9 cellular contexts compared by ENCODE assay signal in the genomic region with DNA sequence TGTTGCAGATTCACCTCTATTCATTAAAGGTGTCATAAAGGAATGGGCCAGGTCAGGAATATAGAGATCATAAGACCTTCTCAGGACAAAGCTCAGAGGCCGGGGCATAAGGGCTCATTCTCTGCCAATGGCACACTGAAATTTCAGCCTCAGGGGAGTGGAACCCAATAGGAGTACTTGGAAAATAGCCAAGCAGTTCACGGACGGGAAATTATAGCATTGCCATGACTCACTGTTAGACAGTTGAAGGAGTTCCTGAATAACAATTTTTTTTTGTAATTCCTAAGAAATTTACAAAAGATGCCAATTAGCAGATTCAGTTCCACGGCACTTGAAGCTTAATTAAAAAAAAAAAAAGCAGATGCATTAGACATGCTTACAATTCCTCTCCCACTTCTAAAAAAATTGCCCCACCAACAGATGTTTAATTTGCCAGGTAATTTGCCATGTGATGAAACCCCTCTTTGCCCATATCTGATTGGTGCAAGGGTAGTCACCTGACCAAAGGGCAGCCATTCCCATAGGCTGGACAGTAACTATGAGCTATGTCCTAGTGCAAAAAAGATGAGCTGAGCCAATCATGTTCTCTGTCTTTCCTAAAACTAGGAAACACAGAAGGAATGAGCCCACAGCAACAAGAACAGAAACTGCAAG. TPM values are rescaled to one million over a fixed set of nuclear protein-coding genes. Genes with fewer than 3 reads are reported as not detected.
DNase-seq lines count a peak whose midpoint lies in the region; ATAC-seq and TF ChIP-seq lines count a peak whose summit lies in the region.
"Had no signal": no experiment of that assay in that cellular context is flagged by ENCODE, and none has a peak within 500 bp of the region (broad histone marks: within the 10 kb centered on the region; RNA-seq: fewer than 3 reads in every experiment).

No MANE protein-coding gene starts in this region.

- intact Hi-C loops in A673 (cut with micrococcal nuclease; ENCODE audit: unreplicated experiment): no loop called here
- intact Hi-C loops in Right ventricle myocardium superior (cut with DNase I): loop anchor here (5.0 kb wide), 1 partner anchor 139 kb away; no protein-coding TSS in a partner anchor
- intact Hi-C loops in activated T-helper 1 cell treated with anti-CD3 and anti-CD28 coated beads, Interleukin-12 subunit alpha, Interleukin-12 subunit beta, Interleukin-2, Interleukin-4 antibody, amounts not matched to agents 30 ng/mL and 10 ng/mL and 1 ng/mL, durations not matched to agents 14 hours and 24 hours and 36 hours (cut with micrococcal nuclease): no loop called here

- POLR2A ChIA-PET in A673 (lab: Charles Lee; ENCODE audit: low non-redundant PET): no interaction called here

- H3K4me1 Mint-ChIP-seq in endothelial cell (ENCODE audit: unreplicated experiment): no peaks in the 10 kb centered on the region
- H3K4me1 Mint-ChIP-seq in activated T-helper 1 cell treated with anti-CD3 and anti-CD28 coated beads, Interleukin-12 subunit alpha, Interleukin-12 subunit beta, Interleukin-2, Interleukin-4 antibody, amounts not matched to agents 30 ng/mL and 10 ng/mL and 1 ng/mL, durations not matched to agents 14 hours and 24 hours and 36 hours (ENCODE audit: low read depth): no peaks in the 10 kb centered on the region

- DNase-seq in A673 (ENCODE audit: low spot score) (peak; percentile 75), HT1080 (ENCODE audit: low read depth) (peak; percentile 82), SW480 (ENCODE audit: low spot score) (peak; percentile 5), Right ventricle myocardium superior (peak; percentile 44), endothelial cell (ENCODE audit: low spot score) (no peak)
- DNase-seq in activated T-helper 1 cell treated with anti-CD3 and anti-CD28 coated beads, Interleukin-12 subunit alpha, Interleukin-12 subunit beta, Interleukin-2, Interleukin-4 antibody, amounts not matched to agents 30 ng/mL and 10 ng/mL and 1 ng/mL, durations not matched to agents 14 hours and 24 hours and 36 hours (ENCODE audit: low spot score): no peak
- DNase-seq: activated CD4-positive, alpha-beta memory T cell treated with anti-CD3 and anti-CD28 coated beads for 36 hours had no signal

- peak; percentile 72 for ATAC-seq in Right ventricle myocardium superior (ENCODE audit: poor library complexity)
- no peak for ATAC-seq in GM21786 (IDR thresholded peaks at IDR 0.05; ENCODE audit: unreplicated experiment)
- no peak for ATAC-seq in GM19463 (IDR thresholded peaks at IDR 0.05; ENCODE audit: unreplicated experiment)

- no peaks in the 10 kb centered on the region for H3K27me3 ChIP-seq in A673 (replicated peaks; ENCODE audit: insufficient read depth, low read depth, low read length, poor library complexity)

- CTCF ChIA-PET in A673 (lab: Charles Lee): no interaction called here

- peaks cover 8% of the 10 kb centered on the region for H3K4me1 ChIP-seq in A673 (ENCODE audit: insufficient read depth, low read length, poor library complexity, severe bottlenecking)

- no peak overlapping the region for H3K4me3 Mint-ChIP-seq in endothelial cell (ENCODE audit: unreplicated experiment)
- no peak overlapping the region for H3K4me3 Mint-ChIP-seq in activated T-helper 1 cell treated with anti-CD3 and anti-CD28 coated beads, Interleukin-12 subunit alpha, Interleukin-12 subunit beta, Interleukin-2, Interleukin-4 antibody, amounts not matched to agents 30 ng/mL and 10 ng/mL and 1 ng/mL, durations not matched to agents 14 hours and 24 hours and 36 hours
- H3K4me3 Mint-ChIP-seq: activated CD4-positive, alpha-beta memory T cell treated with anti-CD3 and anti-CD28 coated beads for 36 hours had no signal

- H3K4me3 ChIP-seq in A673 (ENCODE audit: low read depth, low read length, poor library complexity, severe bottlenecking): no peak overlapping the region

- no peak overlapping the region for H3K27ac ChIP-seq in A673 (ENCODE audit: low read depth, low read length, poor library complexity, severe bottlenecking)

- no peaks in the 10 kb centered on the region for H3K36me3 Mint-ChIP-seq in endothelial cell (ENCODE audit: low read depth, unreplicated experiment)
- no peaks in the 10 kb centered on the region for H3K36me3 Mint-ChIP-seq in activated T-helper 1 cell treated with anti-CD3 and anti-CD28 coated beads, Interleukin-12 subunit alpha, Interleukin-12 subunit beta, Interleukin-2, Interleukin-4 antibody, amounts not matched to agents 30 ng/mL and 10 ng/mL and 1 ng/mL, durations not matched to agents 14 hours and 24 hours and 36 hours (ENCODE audit: low read depth)
- H3K36me3 Mint-ChIP-seq: activated CD4-positive, alpha-beta memory T cell treated with anti-CD3 and anti-CD28 coated beads for 36 hours had no signal

- no peak overlapping the region for H3K27ac Mint-ChIP-seq in endothelial cell (ENCODE audit: unreplicated experiment)
- no peak overlapping the region for H3K27ac Mint-ChIP-seq in activated T-helper 1 cell treated with anti-CD3 and anti-CD28 coated beads, Interleukin-12 subunit alpha, Interleukin-12 subunit beta, Interleukin-2, Interleukin-4 antibody, amounts not matched to agents 30 ng/mL and 10 ng/mL and 1 ng/mL, durations not matched to agents 14 hours and 24 hours and 36 hours
- H3K27ac Mint-ChIP-seq: activated CD4-positive, alpha-beta memory T cell treated with anti-CD3 and anti-CD28 coated beads for 36 hours had no signal

- peaks cover 2% of the 10 kb centered on the region for H3K27me3 Mint-ChIP-seq in endothelial cell (ENCODE audit: unreplicated experiment)
- peaks cover 8% of the 10 kb centered on the region for H3K27me3 Mint-ChIP-seq in activated T-helper 1 cell treated with anti-CD3 and anti-CD28 coated beads, Interleukin-12 subunit alpha, Interleukin-12 subunit beta, Interleukin-2, Interleukin-4 antibody, amounts not matched to agents 30 ng/mL and 10 ng/mL and 1 ng/mL, durations not matched to agents 14 hours and 24 hours and 36 hours (ENCODE audit: insufficient read depth)

- no peaks in the 10 kb centered on the region for H3K36me3 ChIP-seq in A673 (ENCODE audit: insufficient read depth, low read length, poor library complexity, severe bottlenecking)

- no TSS peak for BruUV-seq in A673 (replicated peaks; lab: Mats Ljungman, UMichigan)

- no peaks in the 10 kb centered on the region for H3K9me3 Mint-ChIP-seq in endothelial cell (ENCODE audit: unreplicated experiment)
- H3K9me3 Mint-ChIP-seq in activated T-helper 1 cell treated with anti-CD3 and anti-CD28 coated beads, Interleukin-12 subunit alpha, Interleukin-12 subunit beta, Interleukin-2, Interleukin-4 antibody, amounts not matched to agents 30 ng/mL and 10 ng/mL and 1 ng/mL, durations not matched to agents 14 hours and 24 hours and 36 hours: no peaks in the 10 kb centered on the region
- H3K9me3 Mint-ChIP-seq: activated CD4-positive, alpha-beta memory T cell treated with anti-CD3 and anti-CD28 coated beads for 36 hours had no signal

- TF ChIP-seq CTCF in A673 (conservative IDR thresholded peaks at IDR 0.05; ENCODE audit: low read depth, low read length): no peak
- no peak for TF ChIP-seq CTCF in endothelial cell (IDR thresholded peaks at IDR 0.05; ENCODE audit: unreplicated experiment)

- no peaks in the 10 kb centered on the region for H3K9me3 ChIP-seq in A673 (ENCODE audit: low read depth, low read length, poor library complexity, severe bottlenecking)

RNA-seq across cellular contexts. Expression of a gene that starts 58.6 kb away (rescaled TPM):
- total RNA-seq in A673 (2021): 12.7 and 17.3 TPM in 2 replicates
- 13.4 and 15.6 TPM in 2 replicates for total RNA-seq in HT1080 (2014; rRNA removed; shearing (Covaris generic))
- 15.2 and 16.5 TPM in 2 replicates for polyA plus RNA-seq in HT1080 (2015; cell fraction: cytosol; rRNA removed)
- 27.3 and 32.2 TPM in 2 replicates for polyA plus RNA-seq in HT1080 (2015; cell fraction: nucleus; rRNA removed)
- 18.6 TPM for total RNA-seq in Right ventricle myocardium superior
- 7.5 TPM for total RNA-seq in endothelial cell (ENCODE audit: unreplicated experiment)
- 13.2 and 16.9 TPM in 2 replicates for total RNA-seq in activated T-helper 1 cell treated with anti-CD3 and anti-CD28 coated beads, Interleukin-12 subunit alpha, Interleukin-12 subunit beta, Interleukin-2, Interleukin-4 antibody, amounts not matched to agents 30 ng/mL and 10 ng/mL and 1 ng/mL, durations not matched to agents 14 hours and 24 hours and 36 hours

RNA-seq across cellular contexts. Expression of a gene that starts 58.7 kb away (rescaled TPM):
- total RNA-seq in A673 (2021) (83.2 and 88.6 TPM in 2 replicates), Right ventricle myocardium superior (69.3 TPM), endothelial cell (ENCODE audit: unreplicated experiment) (62.8 TPM)
- total RNA-seq in HT1080 (2014; rRNA removed; shearing (Covaris generic)): 130 and 131 TPM in 2 replicates
- 105 and 120 TPM in 2 replicates for polyA plus RNA-seq in HT1080 (2015; cell fraction: cytosol; rRNA removed)
- polyA plus RNA-seq in HT1080 (2015; cell fraction: nucleus; rRNA removed): 93.3 and 98.1 TPM in 2 replicates
- 80.1 and 88.2 TPM in 2 replicates for total RNA-seq in activated T-helper 1 cell treated with anti-CD3 and anti-CD28 coated beads, Interleukin-12 subunit alpha, Interleukin-12 subunit beta, Interleukin-2, Interleukin-4 antibody, amounts not matched to agents 30 ng/mL and 10 ng/mL and 1 ng/mL, durations not matched to agents 14 hours and 24 hours and 36 hours

Comparison
In these comparisons a context has a peak if more than half of its experiments do, and no peak if none do; other contexts are left out.
1. DNase-seq: peak in A673 (single experiment), HT1080 (single experiment), SW480 (single experiment) and Right ventricle myocardium superior (single experiment); none in endothelial cell (single experiment) and activated T-helper 1 cell treated with anti-CD3 and anti-CD28 coated beads, Interleukin-12 subunit alpha, Interleukin-12 subunit beta, Interleukin-2, Interleukin-4 antibody, amounts not matched to agents 30 ng/mL and 10 ng/mL and 1 ng/mL, durations not matched to agents 14 hours and 24 hours and 36 hours (single experiment).